In the genomic region with DNA sequence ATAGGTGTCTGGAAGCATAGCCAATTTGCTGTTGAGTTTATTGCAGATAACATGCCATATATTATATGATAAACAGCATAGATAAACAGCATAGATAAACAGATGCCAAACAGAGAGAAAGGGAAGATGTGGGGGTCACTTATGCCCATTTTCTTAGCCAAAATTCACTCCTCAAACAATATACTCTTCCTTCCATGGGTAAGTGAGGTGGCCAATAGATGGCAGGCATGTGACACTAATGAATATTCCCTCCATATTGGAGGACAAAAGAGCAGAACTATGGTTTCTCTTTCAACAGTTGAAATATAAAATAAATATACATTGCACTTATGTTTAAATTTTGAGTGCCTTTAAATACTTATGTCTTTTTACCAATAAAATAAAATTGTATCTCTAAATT, we compare ENCODE assay signal across 8 cellular contexts.
DNase-seq lines count a peak whose midpoint lies in the region; FAIRE-seq and TF ChIP-seq lines count a peak whose summit lies in the region.

No MANE protein-coding gene starts in this region.

- no peak overlapping the region for H3K27ac ChIP-seq in stomach

- peaks cover 0 to 17% (median 3%) of the 10 kb centered on the region in 4 donors for H3K4me1 ChIP-seq in stomach

- intact Hi-C loops in stomach (cut with DNase I; ENCODE audit: low total_unique reads): no loop called here
- intact Hi-C loops in cardiac septum (cut with DNase I): no loop called here

- peaks cover 0 to 6% (median 0%) of the 10 kb centered on the region in 4 donors for H3K9me3 ChIP-seq in stomach

- H3K4me3 ChIP-seq in stomach: no peak overlapping the region

- TF ChIP-seq EP300 in stomach (IDR thresholded peaks at IDR 0.05): no peak

- peak in 3 of 7 experiments; percentile 13 to 32 (median 29) for TF ChIP-seq CTCF in stomach (IDR thresholded peaks at IDR 0.05)

- FAIRE-seq in endometrium (lab: Jason Lieb, UNC): peak; percentile 77

- TF ChIP-seq POLR2A in stomach (IDR thresholded peaks at IDR 0.05): no peak

- DNase-seq in NCI-H2171 treated with DMSO at 0.1 percent for 48 hours (lab: John Stamatoyannopoulos, UW) (peak; percentile 21), NCI-H2171 (lab: John Stamatoyannopoulos, UW) (no peak), NAMALWA (ENCODE audit: low spot score) (peak; percentile 53), stomach (peak; percentile 28), NCI-H2227 treated with DMSO at 0.1 percent for 48 hours (lab: John Stamatoyannopoulos, UW) (no peak), cardiac septum (ENCODE audit: low spot score) (no peak)
- DNase-seq in stimulated activated CD8-positive, alpha-beta memory T cell treated with anti-CD3 and anti-CD28 coated beads, Interleukin-4, amount 100 ng/mL, for 48 hours: no peak

- no peaks in the 10 kb centered on the region for H3K36me3 ChIP-seq in stomach

- no peaks in the 10 kb centered on the region for H3K27me3 ChIP-seq in stomach

Comparison
In these comparisons a context has a peak if more than half of its experiments do, and no peak if none do; other contexts are left out.
1. DNase-seq: peak in NCI-H2171 treated with DMSO at 0.1 percent for 48 hours (single experiment), NAMALWA (single experiment) and stomach (single experiment); none in NCI-H2171 (single experiment), NCI-H2227 treated with DMSO at 0.1 percent for 48 hours (single experiment), stimulated activated CD8-positive, alpha-beta memory T cell treated with anti-CD3 and anti-CD28 coated beads, Interleukin-4, amount 100 ng/mL, for 48 hours (single experiment) and cardiac septum (single experiment).